In genomic region chr7:139022286-139022685, GRCh38 we compare ENCODE assay signal across 35 cellular contexts.
"Had no signal": no experiment of that assay in that cellular context is flagged by ENCODE, and none has a peak within 500 bp of the region (broad histone marks: within the 10 kb centered on the region; RNA-seq: fewer than 3 reads in every experiment).

No MANE protein-coding gene starts in this region.

- H3K27ac ChIP-seq: body of pancreas, cardiac muscle cell, coronary artery, epithelial cell of prostate, esophagus squamous epithelium, gastroesophageal sphincter, heart right ventricle, WERI-Rb-1 had no signal

- H3K4me1 ChIP-seq: body of pancreas, esophagus squamous epithelium, gastroesophageal sphincter had no signal

- ATAC-seq: activated CD4-positive, alpha-beta T cell treated with anti-CD3 and anti-CD28 coated beads for 36 hours; activated CD8-positive, alpha-beta memory T cell treated with anti-CD3 and anti-CD28 coated beads, Interleukin-2, amount 10 ng/mL, durations not matched to agents 7 days and 5 days; activated CD8-positive, alpha-beta T cell treated with anti-CD3 and anti-CD28 coated beads, Interleukin-2, amount 10 ng/mL, durations not matched to agents 7 days and 5 days; activated naive CD4-positive, alpha-beta T cell treated with anti-CD3 and anti-CD28 coated beads, Interleukin-2, amount 50 U/mL, for 72 hours; body of pancreas; gastroesophageal sphincter; heart right ventricle; T-helper 17 cell had no signal

- H3K27me3 ChIP-seq: adrenal gland, body of pancreas, cardiac muscle cell, dorsolateral prefrontal cortex, esophagus squamous epithelium, gastroesophageal sphincter, heart right ventricle had no signal

- H3K9me3 Mint-ChIP-seq: activated CD4-positive, alpha-beta memory T cell treated with anti-CD3 and anti-CD28 coated beads for 36 hours; activated CD4-positive, alpha-beta T cell treated with anti-CD3 and anti-CD28 coated beads, Interleukin-2, amount 10 ng/mL, durations not matched to agents 24 days and 14 days; activated naive CD4-positive, alpha-beta T cell treated with anti-CD3 and anti-CD28 coated beads, Interleukin-2, amount 10 ng/mL, durations not matched to agents 7 days and 5 days; activated naive CD4-positive, alpha-beta T cell treated with anti-CD3 and anti-CD28 coated beads, Interleukin-2, amount 50 U/mL, for 72 hours; activated T-helper 1 cell treated with anti-CD3 and anti-CD28 coated beads, Interleukin-12 subunit alpha, Interleukin-12 subunit beta, Interleukin-2, Interleukin-4 antibody, amounts not matched to agents 30 ng/mL and 10 ng/mL and 1 ng/mL, durations not matched to agents 14 hours and 24 hours and 36 hours; dendritic cell treated with granulocyte-macrophage colony-stimulating factor and Interleukin-4, amounts not matched to agents 40 ng/mL and 50 ng/mL, for 4 days; T-helper 2 cell treated with Interferon-gamma antibody and Interleukin-4, amounts not matched to agents 5 μg/mL and 100 μg/mL, for 36 hours had no signal

- H3K4me3 ChIP-seq: adrenal gland, body of pancreas, cardiac muscle cell, coronary artery, dorsolateral prefrontal cortex, esophagus squamous epithelium, gastroesophageal sphincter, heart right ventricle had no signal

- H3K27me3 Mint-ChIP-seq: activated CD4-positive, alpha-beta memory T cell treated with anti-CD3 and anti-CD28 coated beads for 36 hours; activated CD4-positive, alpha-beta T cell treated with anti-CD3 and anti-CD28 coated beads for 36 hours; activated CD4-positive, alpha-beta T cell treated with anti-CD3 and anti-CD28 coated beads, Interleukin-2, amount 10 ng/mL, durations not matched to agents 24 days and 14 days; activated CD8-positive, alpha-beta memory T cell treated with anti-CD3 and anti-CD28 coated beads, Interleukin-2, amount 10 ng/mL, durations not matched to agents 7 days and 5 days; activated naive CD4-positive, alpha-beta T cell treated with anti-CD3 and anti-CD28 coated beads, Interleukin-2, amount 10 ng/mL, durations not matched to agents 7 days and 5 days; T-helper 17 cell had no signal

- H3K9me3 ChIP-seq: adrenal gland, body of pancreas, esophagus squamous epithelium, gastroesophageal sphincter, heart right ventricle had no signal

- H3K36me3 ChIP-seq: cardiac muscle cell had no signal

- H3K4me3 Mint-ChIP-seq: activated CD4-positive, alpha-beta memory T cell treated with anti-CD3 and anti-CD28 coated beads for 36 hours; activated CD4-positive, alpha-beta T cell treated with anti-CD3 and anti-CD28 coated beads for 36 hours; activated CD4-positive, alpha-beta T cell treated with anti-CD3 and anti-CD28 coated beads, Interleukin-2, amount 10 ng/mL, durations not matched to agents 24 days and 14 days; activated CD8-positive, alpha-beta memory T cell treated with anti-CD3 and anti-CD28 coated beads, Interleukin-2, amount 10 ng/mL, durations not matched to agents 7 days and 5 days; activated CD8-positive, alpha-beta T cell treated with anti-CD3 and anti-CD28 coated beads, Interleukin-2, amount 10 ng/mL, durations not matched to agents 7 days and 5 days; activated naive CD4-positive, alpha-beta T cell treated with anti-CD3 and anti-CD28 coated beads, Interleukin-2, amount 10 ng/mL, durations not matched to agents 7 days and 5 days; activated T-helper 1 cell treated with anti-CD3 and anti-CD28 coated beads, Interleukin-12 subunit alpha, Interleukin-12 subunit beta, Interleukin-2, Interleukin-4 antibody, amounts not matched to agents 30 ng/mL and 10 ng/mL and 1 ng/mL, durations not matched to agents 14 hours and 24 hours and 36 hours; dendritic cell treated with granulocyte-macrophage colony-stimulating factor and Interleukin-4, amounts not matched to agents 40 ng/mL and 50 ng/mL, for 4 days; T-helper 2 cell treated with Interferon-gamma antibody and Interleukin-4, amounts not matched to agents 5 μg/mL and 100 μg/mL, for 36 hours had no signal

- H3K27ac Mint-ChIP-seq: activated CD4-positive, alpha-beta memory T cell treated with anti-CD3 and anti-CD28 coated beads for 36 hours; activated CD4-positive, alpha-beta T cell treated with anti-CD3 and anti-CD28 coated beads for 36 hours; activated CD4-positive, alpha-beta T cell treated with anti-CD3 and anti-CD28 coated beads, Interleukin-2, amount 10 ng/mL, durations not matched to agents 24 days and 14 days; activated CD8-positive, alpha-beta memory T cell treated with anti-CD3 and anti-CD28 coated beads, Interleukin-2, amount 10 ng/mL, durations not matched to agents 7 days and 5 days; activated CD8-positive, alpha-beta T cell treated with anti-CD3 and anti-CD28 coated beads, Interleukin-2, amount 10 ng/mL, durations not matched to agents 7 days and 5 days; activated naive CD4-positive, alpha-beta T cell treated with anti-CD3 and anti-CD28 coated beads, Interleukin-2, amount 10 ng/mL, durations not matched to agents 7 days and 5 days; activated T-helper 1 cell treated with anti-CD3 and anti-CD28 coated beads, Interleukin-12 subunit alpha, Interleukin-12 subunit beta, Interleukin-2, Interleukin-4 antibody, amounts not matched to agents 30 ng/mL and 10 ng/mL and 1 ng/mL, durations not matched to agents 14 hours and 24 hours and 36 hours; dendritic cell treated with granulocyte-macrophage colony-stimulating factor and Interleukin-4, amounts not matched to agents 40 ng/mL and 50 ng/mL, for 4 days; T-helper 17 cell; T-helper 2 cell treated with Interferon-gamma antibody and Interleukin-4, amounts not matched to agents 5 μg/mL and 100 μg/mL, for 36 hours had no signal

- DNase-seq: activated CD4-positive, alpha-beta memory T cell treated with anti-CD3 and anti-CD28 coated beads for 36 hours; activated CD4-positive, alpha-beta T cell treated with anti-CD3 and anti-CD28 coated beads for 36 hours; activated CD4-positive, alpha-beta T cell treated with anti-CD3 and anti-CD28 coated beads, Interleukin-2, amount 10 ng/mL, durations not matched to agents 24 days and 14 days; activated CD4-positive, CD25-positive, alpha-beta regulatory T cell; activated CD4-positive, CD25-positive, alpha-beta regulatory T cell treated with anti-CD3 and anti-CD28 coated beads, Interleukin-2, amount 50 U/mL, for 72 hours; activated CD8-positive, alpha-beta memory T cell treated with anti-CD3 and anti-CD28 coated beads, Interleukin-2, amount 10 ng/mL, durations not matched to agents 7 days and 5 days; activated CD8-positive, alpha-beta memory T cell treated with anti-CD3 and anti-CD28 coated beads, Interleukin-2, amount 50 U/mL, for 4 hours; activated gamma-delta T cell; activated naive CD4-positive, alpha-beta T cell; activated naive CD4-positive, alpha-beta T cell treated with anti-CD3 and anti-CD28 coated beads, Interleukin-2, amount 10 ng/mL, durations not matched to agents 7 days and 5 days; activated T-cell treated with anti-CD3 and anti-CD28 coated beads, Interleukin-2, amount 50 U/mL, for 1 hour; activated T-cell treated with anti-CD3 and anti-CD28 coated beads, Interleukin-2, amount 50 U/mL, for 48 hours; adrenal gland; amygdala; aorta; body of pancreas; central memory CD4-positive, alpha-beta T cell; cerebellar nuclear complex; dorsolateral prefrontal cortex; effector CD8-positive, alpha-beta T cell; esophagus squamous epithelium; heart right ventricle; T-helper 1 cell; T-helper 17 cell; T1000; WERI-Rb-1 had no signal
